In genomic region chr9:128081052-128081451, GRCh38 we compare ENCODE assay signal across 9 cellular contexts. TPM values are rescaled to one million over a fixed set of nuclear protein-coding genes. Genes with fewer than 3 reads are reported as not detected.
DNase-seq lines count a peak whose midpoint lies in the region; ATAC-seq, FAIRE-seq and TF ChIP-seq lines count a peak whose summit lies in the region.
"Had no signal": no experiment of that assay in that cellular context is flagged by ENCODE, and none has a peak within 500 bp of the region (broad histone marks: within the 10 kb centered on the region; RNA-seq: fewer than 3 reads in every experiment).

No MANE protein-coding gene starts in this region.

- no peaks in the 10 kb centered on the region for H4K20me1 ChIP-seq in OCI-LY1 (ENCODE audit: insufficient read depth, low read length)
- H4K20me1 ChIP-seq in endothelial cell of umbilical vein (replicated peaks; ENCODE audit: control insufficient read depth, extremely low read depth, insufficient read depth, low read length): no peaks in the 10 kb centered on the region
- peaks cover 7% of the 10 kb centered on the region for H4K20me1 ChIP-seq in osteoblast (ENCODE audit: insufficient read depth, low read length)

- ATAC-seq in GM18861 (IDR thresholded peaks at IDR 0.05; ENCODE audit: unreplicated experiment): no peak

- no peak overlapping the region for H3K9ac ChIP-seq in OCI-LY1 (ENCODE audit: low read length)
- H3K9ac ChIP-seq in endothelial cell of umbilical vein (replicated peaks; ENCODE audit: extremely low read depth, insufficient read depth, low read length): no peak overlapping the region

- no peaks in the 10 kb centered on the region for H3K9me2 ChIP-seq in OCI-LY1 (ENCODE audit: low read depth, low read length)

- POLR2A ChIA-PET in CD4-positive, alpha-beta memory T cell (lab: Charles Lee; ENCODE audit: partially characterized antibody): interaction anchor here (0.6 to 8.0 kb wide), 4 partner anchors 9 to 27 kb away, joined by 3 to 63 read pairs (median 4); partner anchors contain the start of genes NAIF1 and SLC25A25
- POLR2A ChIA-PET in endothelial cell of umbilical vein (lab: Charles Lee): interaction anchor here (1.6 kb wide), 1 partner anchor 13 kb away, joined by 3 read pairs; the partner anchor contains the start of genes NAIF1 and SLC25A25

- DNase-seq in CD4-positive, alpha-beta memory T cell: no peak
- peak; percentile 41 for DNase-seq in endothelial cell of umbilical vein (ENCODE audit: low read depth, low spot score)
- peak; percentile 98 for DNase-seq in osteoblast (ENCODE audit: insufficient read length, low spot score, missing footprints)
- DNase-seq in GM12892 (ENCODE audit: insufficient read length): no peak
- no peak for DNase-seq in posterior vena cava (ENCODE audit: low spot score)
- no peak for DNase-seq in NCI-H226

- intact Hi-C loops in CD4-positive, alpha-beta memory T cell (cut with micrococcal nuclease): loop anchor here (5.0 kb wide), 2 partner anchors 44 to 124 kb away; no protein-coding TSS in a partner anchor
- intact Hi-C loops in endothelial cell of umbilical vein (cut with micrococcal nuclease) (loop anchor here (5.0 kb wide), 1 partner anchor 44 kb away; no protein-coding TSS in a partner anchor), posterior vena cava (cut with DNase I) (no loop called here)

- H3K27ac ChIP-seq in CD4-positive, alpha-beta memory T cell (ENCODE audit: low read depth, low read length): no peak overlapping the region
- peak overlapping the region; percentile 57 for H3K27ac ChIP-seq in OCI-LY1 (ENCODE audit: low read depth, low read length, poor library complexity, severe bottlenecking)
- no peak overlapping the region for H3K27ac ChIP-seq in endothelial cell of umbilical vein (ENCODE audit: insufficient read depth, low read depth, low read length)
- H3K27ac ChIP-seq in osteoblast (ENCODE audit: low read depth, low read length): peak overlapping the region; percentile 82

- no peaks in the 10 kb centered on the region for H3K9me3 ChIP-seq in CD4-positive, alpha-beta memory T cell (ENCODE audit: control insufficient read depth in 1 of 2, low read length in 2 of 2)
- no peaks in the 10 kb centered on the region for H3K9me3 ChIP-seq in OCI-LY1 (ENCODE audit: low read length)
- no peaks in the 10 kb centered on the region for H3K9me3 ChIP-seq in endothelial cell of umbilical vein (replicated peaks; ENCODE audit: control insufficient read depth, insufficient read depth, low read length)
- H3K9me3 ChIP-seq in osteoblast (ENCODE audit: low read depth, low read length): no peaks in the 10 kb centered on the region

- H3K4me2 ChIP-seq in OCI-LY1 (ENCODE audit: low read length): no peak overlapping the region
- no peak overlapping the region for H3K4me2 ChIP-seq in endothelial cell of umbilical vein (ENCODE audit: insufficient read depth, low read length)
- H3K4me2 ChIP-seq in osteoblast (ENCODE audit: insufficient read depth, low read length): peak overlapping the region; percentile 48

- peaks cover 42 to 67% (median 54%) of the 10 kb centered on the region in 4 donors for H3K4me1 Mint-ChIP-seq in CD4-positive, alpha-beta memory T cell

- TF ChIP-seq POLR2A in endothelial cell of umbilical vein (IDR thresholded peaks at IDR 0.05; ENCODE audit: low read depth, low read length): no peak
- TF ChIP-seq POLR2A in GM12892 (IDR thresholded peaks at IDR 0.05; ENCODE audit: low read depth, low read length): no peak

- H3K27me3 ChIP-seq in CD4-positive, alpha-beta memory T cell (ENCODE audit: insufficient read depth, low read length): no peaks in the 10 kb centered on the region
- H3K27me3 ChIP-seq in OCI-LY1 (ENCODE audit: insufficient read depth, low read length) (no peaks in the 10 kb centered on the region), endothelial cell of umbilical vein (ENCODE audit: control insufficient read depth in 2 of 2, insufficient read depth in 2 of 2, low read length in 2 of 2) (no peaks in the 10 kb centered on the region), osteoblast (ENCODE audit: insufficient read depth, low read length) (no peaks in the 10 kb centered on the region)

- H3K36me3 Mint-ChIP-seq in CD4-positive, alpha-beta memory T cell: peaks cover 19 to 34% of the 10 kb centered on the region in 2 donors
- H3K36me3 Mint-ChIP-seq: memory B cell had no signal

- H3K36me3 ChIP-seq in CD4-positive, alpha-beta memory T cell (ENCODE audit: insufficient read depth, low read length): no peaks in the 10 kb centered on the region
- H3K36me3 ChIP-seq in OCI-LY1 (ENCODE audit: insufficient read depth, low read length) (peaks cover 7% of the 10 kb centered on the region; the same call in 1 of the 2 replicates), endothelial cell of umbilical vein (ENCODE audit: control insufficient read depth in 2 of 2, extremely low read depth in 1 of 2, insufficient read depth in 2 of 2, low read length in 2 of 2) (no peaks in the 10 kb centered on the region), osteoblast (ENCODE audit: insufficient read depth, low read length) (no peaks in the 10 kb centered on the region)

- H3K27me3 Mint-ChIP-seq in CD4-positive, alpha-beta memory T cell: no peaks in the 10 kb centered on the region
- H3K27me3 Mint-ChIP-seq: memory B cell had no signal

- H3K9me3 Mint-ChIP-seq in CD4-positive, alpha-beta memory T cell: no peaks in the 10 kb centered on the region
- H3K9me3 Mint-ChIP-seq: memory B cell had no signal

- H3K79me2 ChIP-seq in OCI-LY1 (ENCODE audit: insufficient read depth, low read length) (peaks cover 12% of the 10 kb centered on the region; the same call in 1 of the 2 replicates), endothelial cell of umbilical vein (ENCODE audit: control insufficient read depth, insufficient read depth, low read length) (peaks cover 22% of the 10 kb centered on the region), osteoblast (ENCODE audit: insufficient read depth, low read length) (peaks cover 63% of the 10 kb centered on the region)

- H3K9me1 ChIP-seq in endothelial cell of umbilical vein (replicated peaks; ENCODE audit: control insufficient read depth, extremely low read depth, insufficient read depth, low read length): no peaks in the 10 kb centered on the region

- CTCF ChIA-PET in CD4-positive, alpha-beta memory T cell (lab: Charles Lee; ENCODE audit: partially characterized antibody): interaction anchor here (0.8 to 3.2 kb wide), 4 partner anchors 9 to 159 kb away, joined by 3 to 15 read pairs (median 4); no protein-coding TSS in a partner anchor
- CTCF ChIA-PET in endothelial cell of umbilical vein (lab: Charles Lee): interaction anchor here (0.7 to 1.8 kb wide), 4 partner anchors 9 to 37 kb away, joined by 3 to 10 read pairs (median 8); no protein-coding TSS in a partner anchor

- BruUV-seq in endothelial cell of umbilical vein (replicated peaks; lab: Mats Ljungman, UMichigan): no TSS peak

- peaks cover 52% of the 10 kb centered on the region for H3K4me1 ChIP-seq in CD4-positive, alpha-beta memory T cell (ENCODE audit: insufficient read depth, low read length)
- H3K4me1 ChIP-seq in OCI-LY1 (ENCODE audit: insufficient read depth, low read length, severe bottlenecking): peaks cover 39% of the 10 kb centered on the region
- H3K4me1 ChIP-seq in endothelial cell of umbilical vein (ENCODE audit: control insufficient read depth, extremely low read depth, insufficient read depth, low read length): peaks cover 18% of the 10 kb centered on the region
- H3K4me1 ChIP-seq in osteoblast (ENCODE audit: insufficient read depth, low read length): peaks cover 38% of the 10 kb centered on the region

- peak overlapping the region in 1 of 8 donors; percentile 22 for H3K4me3 Mint-ChIP-seq in CD4-positive, alpha-beta memory T cell
- H3K4me3 Mint-ChIP-seq: memory B cell had no signal

- H2AFZ ChIP-seq in OCI-LY1 (ENCODE audit: low read length) (no peak overlapping the region), endothelial cell of umbilical vein (ENCODE audit: low read depth, low read length) (no peak overlapping the region), osteoblast (ENCODE audit: low read length) (no peak overlapping the region)

- dilution Hi-C loops in endothelial cell of umbilical vein (cut with MboI; ENCODE audit: extremely low pct_ligation_motif_present, low sequenced_read_pairs): no loop called here

- FAIRE-seq in endothelial cell of umbilical vein (lab: Jason Lieb, UNC) (no peak), GM12892 (lab: Jason Lieb, UNC) (no peak)

- H3K27ac Mint-ChIP-seq in CD4-positive, alpha-beta memory T cell: peak overlapping the region; percentile 3 to 83 (median 57)
- H3K27ac Mint-ChIP-seq: memory B cell had no signal

- H3F3A ChIP-seq in OCI-LY1 (ENCODE audit: insufficient read depth, low read length): peaks cover 5% of the 10 kb centered on the region; the same call in 1 of the 2 replicates

- H3K4me3 ChIP-seq in CD4-positive, alpha-beta memory T cell (ENCODE audit: low read length in 2 of 2): no peak overlapping the region
- H3K4me3 ChIP-seq in OCI-LY1 (ENCODE audit: low read depth, low read length, poor library complexity, severe bottlenecking) (no peak overlapping the region), endothelial cell of umbilical vein (replicated peaks in 1 of 3; ENCODE audit: insufficient read depth in 1 of 3, low read depth in 1 of 3, low read length in 3 of 3) (no peak overlapping the region), osteoblast (ENCODE audit: insufficient read depth, low read length) (no peak overlapping the region)

- TF ChIP-seq CTCF in OCI-LY1 (IDR thresholded peaks at IDR 0.05; ENCODE audit: low read length) (no peak), endothelial cell of umbilical vein (IDR thresholded peaks at IDR 0.05; ENCODE audit: extremely low read depth in 1 of 2, insufficient read depth in 1 of 2, low read depth in 1 of 2, low read length in 2 of 2) (no peak), osteoblast (IDR thresholded peaks at IDR 0.05; ENCODE audit: extremely low read depth, low read depth, low read length) (no peak)

RNA-seq across cellular contexts. Expression of gene SLC25A25, which starts 13.0 kb away (rescaled TPM):
- 10 to 100 TPM; 22.0 to 26.9 TPM for total RNA-seq in CD4-positive, alpha-beta memory T cell
- polyA plus RNA-seq in CD4-positive, alpha-beta memory T cell: 10 to 100 TPM; 13.4 to 17.6 TPM
- total RNA-seq in endothelial cell of umbilical vein (20.1 and 20.2 TPM in 2 replicates), osteoblast (9.7 and 13.4 TPM in 2 replicates), posterior vena cava (10 to 100 TPM; 22.9 to 35.2 TPM)
- polyA plus RNA-seq in endothelial cell of umbilical vein: 14.2 and 18.1 TPM in 2 replicates
- polyA plus RNA-seq in endothelial cell of umbilical vein (2011; cell fraction: cytosol; rRNA removed): 17.3 and 21.7 TPM in 2 replicates
- polyA plus RNA-seq in endothelial cell of umbilical vein (2011; cell fraction: nucleus; rRNA removed): 54.4 and 63.0 TPM in 2 replicates
- polyA plus RNA-seq in endothelial cell of umbilical vein (2012): 11.9 and 22.6 TPM in 2 replicates
- 16.6 and 17.6 TPM in 2 replicates for polyA minus RNA-seq in endothelial cell of umbilical vein
- polyA minus RNA-seq in endothelial cell of umbilical vein (2011; cell fraction: cytosol; rRNA and poly(A)+ RNA removed): 20.1 TPM
- 24.4 and 32.2 TPM in 2 replicates for polyA minus RNA-seq in endothelial cell of umbilical vein (2011; cell fraction: nucleus; rRNA and poly(A)+ RNA removed)
- 5.8 TPM for polyA plus RNA-seq in GM12892 (2012; ENCODE audit: missing spikeins)

RNA-seq across cellular contexts. Expression of gene NAIF1, which starts 13.9 kb away (rescaled TPM):
- 10 to 100 TPM; 13.3 to 13.8 TPM for total RNA-seq in CD4-positive, alpha-beta memory T cell
- 10 to 100 TPM; 11.3 to 15.2 TPM for polyA plus RNA-seq in CD4-positive, alpha-beta memory T cell
- 8.2 and 9.7 TPM in 2 replicates for total RNA-seq in endothelial cell of umbilical vein
- polyA plus RNA-seq in endothelial cell of umbilical vein: 9.7 and 10.1 TPM in 2 replicates
- polyA plus RNA-seq in endothelial cell of umbilical vein (2011; cell fraction: cytosol; rRNA removed): 9.4 and 9.5 TPM in 2 replicates
- polyA plus RNA-seq in endothelial cell of umbilical vein (2011; cell fraction: nucleus; rRNA removed): 4.4 and 4.6 TPM in 2 replicates
- polyA plus RNA-seq in endothelial cell of umbilical vein (2012): 6.4 and 9.3 TPM in 2 replicates
- polyA minus RNA-seq in endothelial cell of umbilical vein: 7.5 and 9.8 TPM in 2 replicates
- 19.3 TPM for polyA minus RNA-seq in endothelial cell of umbilical vein (2011; cell fraction: cytosol; rRNA and poly(A)+ RNA removed)
- polyA minus RNA-seq in endothelial cell of umbilical vein (2011; cell fraction: nucleus; rRNA and poly(A)+ RNA removed): 2.0 and 3.7 TPM in 2 replicates
- total RNA-seq in osteoblast: 10.1 and 10.6 TPM in 2 replicates
- 6.5 TPM for polyA plus RNA-seq in GM12892 (2012; ENCODE audit: missing spikeins)
- 1 to 10 TPM; 6.0 to 7.1 TPM for total RNA-seq in posterior vena cava

RNA-seq across cellular contexts. Expression of gene PTGES2, which starts 46.5 kb away (rescaled TPM):
- total RNA-seq in CD4-positive, alpha-beta memory T cell: 10 to 100 TPM; 51.8 to 57.9 TPM
- 10 to 100 TPM; 47.5 to 48.8 TPM for polyA plus RNA-seq in CD4-positive, alpha-beta memory T cell
- 64.2 and 69.6 TPM in 2 replicates for total RNA-seq in endothelial cell of umbilical vein
- 69.8 and 69.9 TPM in 2 replicates for polyA plus RNA-seq in endothelial cell of umbilical vein
- 65.0 and 76.3 TPM in 2 replicates for polyA plus RNA-seq in endothelial cell of umbilical vein (2011; cell fraction: cytosol; rRNA removed)
- 105 and 113 TPM in 2 replicates for polyA plus RNA-seq in endothelial cell of umbilical vein (2011; cell fraction: nucleus; rRNA removed)
- polyA plus RNA-seq in endothelial cell of umbilical vein (2012): 52.9 and 57.9 TPM in 2 replicates
- polyA minus RNA-seq in endothelial cell of umbilical vein: 45.6 and 48.0 TPM in 2 replicates
- polyA minus RNA-seq in endothelial cell of umbilical vein (2011; cell fraction: cytosol; rRNA and poly(A)+ RNA removed): 85.7 TPM
- 23.8 and 31.5 TPM in 2 replicates for polyA minus RNA-seq in endothelial cell of umbilical vein (2011; cell fraction: nucleus; rRNA and poly(A)+ RNA removed)
- 42.7 and 50.3 TPM in 2 replicates for total RNA-seq in osteoblast
- polyA plus RNA-seq in GM12892 (2012; ENCODE audit: missing spikeins): 49.9 TPM
- 10 to 100 TPM; 38.6 to 38.9 TPM for total RNA-seq in posterior vena cava

Comparison
In these comparisons a context has a peak if more than half of its experiments do, and no peak if none do; other contexts are left out.
1. DNase-seq: peak in endothelial cell of umbilical vein (single experiment) and osteoblast (single experiment); none in CD4-positive, alpha-beta memory T cell (0 of 5), GM12892 (single experiment), posterior vena cava (single experiment) and NCI-H226 (single experiment).
2. H3K27ac ChIP-seq: peak in OCI-LY1 (single experiment) and osteoblast (single experiment); none in CD4-positive, alpha-beta memory T cell (single experiment) and endothelial cell of umbilical vein (single experiment).
3. intact Hi-C loops: an anchor here in CD4-positive, alpha-beta memory T cell (5.0 kb wide) and endothelial cell of umbilical vein (5.0 kb wide); none called in posterior vena cava.